Comparison of ENCODE assay signal across 8 cellular contexts in genomic region chr14:61925043-61925442, GRCh38.
A peak's percentile ranks its signal among the peaks of the same experiment; 100 is the strongest.
DNase-seq lines count a peak whose midpoint lies in the region; ATAC-seq and TF ChIP-seq lines count a peak whose summit lies in the region.

No MANE protein-coding gene starts in this region.

- H3K9ac ChIP-seq in neural progenitor cell = no peak overlapping the region

- peak overlapping the region; percentile 45 for H2AFZ ChIP-seq in neural progenitor cell (replicated peaks)

- no peaks in the 10 kb centered on the region for H3K4me1 ChIP-seq in neural progenitor cell

- peak; percentile 14 to 48 (median 44) for DNase-seq in NCI-H1417 (lab: John Stamatoyannopoulos, UW)
- DNase-seq in NCI-H1417 treated with DMSO at 0.1 percent for 48 hours (lab: John Stamatoyannopoulos, UW) = no peak
- DNase-seq in Kasumi-1 (lab: John Stamatoyannopoulos, UW) = peak; percentile 8 to 14
- peak in 1 of 2 donors; percentile 40 for DNase-seq in cardiac fibroblast (ENCODE audit: low read depth in 2 of 2)
- peak; percentile 56 for DNase-seq in neural progenitor cell (ENCODE audit: low spot score)
- no peak for DNase-seq in activated CD8-positive, alpha-beta memory T cell treated with anti-CD3 and anti-CD28 coated beads, Interleukin-2, amount 50 U/mL, for 48 hours
- DNase-seq in MV-4-11 (lab: John Stamatoyannopoulos, UW) = no peak

- H3K27ac Mint-ChIP-seq in neural progenitor cell = no peak overlapping the region

- H3K79me2 ChIP-seq in neural progenitor cell (ENCODE audit: low read depth) = no peaks in the 10 kb centered on the region

- no peak for ATAC-seq in GM19035 (IDR thresholded peaks at IDR 0.05; ENCODE audit: unreplicated experiment)

- H3F3A ChIP-seq in neural progenitor cell (ENCODE audit: low read depth) = no peaks in the 10 kb centered on the region

- H3K4me3 Mint-ChIP-seq in neural progenitor cell = no peak overlapping the region

- H3K4me2 ChIP-seq in neural progenitor cell = no peak overlapping the region

- TF ChIP-seq CTCF in cardiac fibroblast (IDR thresholded peaks at IDR 0.05; ENCODE audit: low read depth, low read length) (peak; percentile 24), neural progenitor cell (IDR thresholded peaks at IDR 0.05) (peak; percentile 60)

- H3K4me3 ChIP-seq in cardiac fibroblast (replicated peaks in 1 of 2; ENCODE audit: low read depth in 2 of 2, low read length in 2 of 2) (no peak overlapping the region), neural progenitor cell (no peak overlapping the region)

- H4K20me1 ChIP-seq in neural progenitor cell (ENCODE audit: low read depth) = no peaks in the 10 kb centered on the region

- H3K27ac ChIP-seq in neural progenitor cell = no peak overlapping the region

- peaks cover 28% of the 10 kb centered on the region for H3K4me1 Mint-ChIP-seq in neural progenitor cell

- H3K27me3 ChIP-seq in neural progenitor cell = no peaks in the 10 kb centered on the region

- H3K9me3 Mint-ChIP-seq in neural progenitor cell = no peaks in the 10 kb centered on the region

- H3K27me3 Mint-ChIP-seq in neural progenitor cell (ENCODE audit: insufficient read depth, low read depth) = peaks cover 2% of the 10 kb centered on the region

- no peaks in the 10 kb centered on the region for H3K9me3 ChIP-seq in neural progenitor cell (ENCODE audit: low read depth)

- H3K36me3 Mint-ChIP-seq in neural progenitor cell = no peaks in the 10 kb centered on the region

- H3K36me3 ChIP-seq in neural progenitor cell = no peaks in the 10 kb centered on the region

Comparison
In these comparisons a context has a peak if more than half of its experiments do, and no peak if none do; other contexts are left out.
1. DNase-seq: peak in NCI-H1417 (3 of 3), Kasumi-1 (2 of 2) and neural progenitor cell (single experiment); none in NCI-H1417 treated with DMSO at 0.1 percent for 48 hours (single experiment), activated CD8-positive, alpha-beta memory T cell treated with anti-CD3 and anti-CD28 coated beads, Interleukin-2, amount 50 U/mL, for 48 hours (single experiment) and MV-4-11 (single experiment).